ENCODE assay signal across 9 cellular contexts in genomic region chr19:8322638-8322997, GRCh38. TPM values are rescaled to one million over a fixed set of nuclear protein-coding genes. Genes with fewer than 3 reads are reported as not detected.
DNase-seq lines count a peak whose midpoint lies in the region; ATAC-seq and TF ChIP-seq lines count a peak whose summit lies in the region.
"Had no signal": no experiment of that assay in that cellular context is flagged by ENCODE, and none has a peak within 500 bp of the region (broad histone marks: within the 10 kb centered on the region; RNA-seq: fewer than 3 reads in every experiment).

No MANE protein-coding gene starts in this region.

- CTCF ChIA-PET in HEK293 (lab: Yijun Ruan, JAX): interaction anchor here (0.7 kb wide), 2 partner anchors 10 to 31 kb away, joined by 3 to 4 read pairs; no protein-coding TSS in a partner anchor
- CTCF ChIA-PET in activated CD8-positive, alpha-beta T cell treated with anti-CD3 and anti-CD28 coated beads for 36 hours (lab: Charles Lee): interaction anchor here (2.2 kb wide), 1 partner anchor 31 kb away, joined by 14 read pairs; no protein-coding TSS in a partner anchor

- in situ Hi-C loops in KBM-7 (cut with MboI; ENCODE audit: low pct_unique_long_range_greater_than_20kb, low sequenced_read_pairs): no loop called here

- peak overlapping the region; percentile 96 for H3K27ac Mint-ChIP-seq in activated CD8-positive, alpha-beta T cell treated with anti-CD3 and anti-CD28 coated beads for 36 hours

- no peaks in the 10 kb centered on the region for H3K9me2 ChIP-seq in hepatocyte (replicated peaks; ENCODE audit: insufficient read depth)

- H3K9me3 ChIP-seq in HEK293 (ENCODE audit: control insufficient read depth, insufficient read depth, low read depth, low read length) (no peaks in the 10 kb centered on the region), hepatocyte (ENCODE audit: low read depth) (no peaks in the 10 kb centered on the region), smooth muscle cell (replicated peaks; ENCODE audit: low read depth) (no peaks in the 10 kb centered on the region)

- intact Hi-C loops in activated CD8-positive, alpha-beta T cell treated with anti-CD3 and anti-CD28 coated beads for 36 hours (cut with micrococcal nuclease): no loop called here

- peak overlapping the region; percentile 99 for H3K9ac ChIP-seq in smooth muscle cell (ENCODE audit: low read depth)

- H2AFZ ChIP-seq in hepatocyte: no peak overlapping the region
- no peak overlapping the region for H2AFZ ChIP-seq in smooth muscle cell (ENCODE audit: low read depth)

- H3K36me3 Mint-ChIP-seq in activated CD8-positive, alpha-beta T cell treated with anti-CD3 and anti-CD28 coated beads for 36 hours (ENCODE audit: low read depth): peaks cover 37% of the 10 kb centered on the region

- peaks cover 26% of the 10 kb centered on the region for H3K4me1 Mint-ChIP-seq in activated CD8-positive, alpha-beta T cell treated with anti-CD3 and anti-CD28 coated beads for 36 hours (ENCODE audit: low read depth)

- POLR2A ChIA-PET in HEK293 (lab: Yijun Ruan, JAX): interaction anchor here (0.6 to 2.0 kb wide), 4 partner anchors 12 to 236 kb away, joined by 3 to 22 read pairs (median 3); no protein-coding TSS in a partner anchor
- POLR2A ChIA-PET in activated CD8-positive, alpha-beta T cell treated with anti-CD3 and anti-CD28 coated beads for 36 hours (lab: Charles Lee): interaction anchor here (0.8 to 6.6 kb wide), 6 partner anchors 9 to 53 kb away, joined by 3 to 37 read pairs (median 8); partner anchors contain the start of gene KANK3

- H3K4me2 ChIP-seq in hepatocyte (peak overlapping the region; percentile 87), smooth muscle cell (peak overlapping the region; percentile 97)

- H3K4me3 Mint-ChIP-seq in activated CD8-positive, alpha-beta T cell treated with anti-CD3 and anti-CD28 coated beads for 36 hours: peak overlapping the region; percentile 97

- no peak for TF ChIP-seq CTCF in HEK293 (tag by site-specific recombination; IDR thresholded peaks at IDR 0.05)
- TF ChIP-seq CTCF in activated CD8-positive, alpha-beta T cell treated with anti-CD3 and anti-CD28 coated beads for 36 hours (IDR thresholded peaks at IDR 0.05): no peak
- TF ChIP-seq CTCF in hepatocyte (IDR thresholded peaks at IDR 0.05; ENCODE audit: poor library complexity): no peak
- TF ChIP-seq CTCF in smooth muscle cell (IDR thresholded peaks at IDR 0.05; ENCODE audit: borderline replicate concordance, insufficient read depth, poor library complexity, severe bottlenecking): no peak

- no peaks in the 10 kb centered on the region for H3K27me3 Mint-ChIP-seq in activated CD8-positive, alpha-beta T cell treated with anti-CD3 and anti-CD28 coated beads for 36 hours

- H4K20me1 ChIP-seq in hepatocyte (ENCODE audit: insufficient read depth, poor library complexity, severe bottlenecking) (peaks cover 19% of the 10 kb centered on the region), smooth muscle cell (ENCODE audit: low read depth) (peaks cover 24% of the 10 kb centered on the region)

- no peaks in the 10 kb centered on the region for H3F3A ChIP-seq in smooth muscle cell (ENCODE audit: low read depth)

- H3K4me1 ChIP-seq in HEK293 (ENCODE audit: control insufficient read depth, insufficient read depth, low read length) (peaks cover 5% of the 10 kb centered on the region; the same call in 1 of the 2 replicates), hepatocyte (ENCODE audit: insufficient read depth) (peaks cover 15% of the 10 kb centered on the region), smooth muscle cell (ENCODE audit: low read depth) (peaks cover 20% of the 10 kb centered on the region)

- H3K4me3 ChIP-seq in HEK293 (ENCODE audit: low read depth, low read length) (peak overlapping the region; percentile 97), hepatocyte (peak overlapping the region; percentile 92), smooth muscle cell (peak overlapping the region; percentile 93)

- H3K9me3 Mint-ChIP-seq in activated CD8-positive, alpha-beta T cell treated with anti-CD3 and anti-CD28 coated beads for 36 hours: no peaks in the 10 kb centered on the region

- H3K79me2 ChIP-seq in hepatocyte (peaks cover 47% of the 10 kb centered on the region), smooth muscle cell (ENCODE audit: low read depth) (peaks cover 42% of the 10 kb centered on the region)

- no peaks in the 10 kb centered on the region for H3K27me3 ChIP-seq in hepatocyte
- H3K27me3 ChIP-seq in smooth muscle cell (ENCODE audit: low read depth): no peaks in the 10 kb centered on the region

- ATAC-seq in activated CD8-positive, alpha-beta T cell treated with anti-CD3 and anti-CD28 coated beads for 36 hours: no peak

- H3K36me3 ChIP-seq in HEK293 (ENCODE audit: control insufficient read depth in 2 of 2, insufficient read depth in 1 of 2, low read length in 2 of 2) (peaks cover 7 to 32% of the 10 kb centered on the region in 2 experiments), hepatocyte (replicated peaks; ENCODE audit: insufficient read depth, low read depth) (no peaks in the 10 kb centered on the region), smooth muscle cell (ENCODE audit: low read depth) (no peaks in the 10 kb centered on the region)

- no peak for DNase-seq in activated CD8-positive, alpha-beta T cell treated with anti-CD3 and anti-CD28 coated beads for 36 hours
- DNase-seq in hepatocyte (ENCODE audit: low spot score) (no peak), smooth muscle cell (lab: John Stamatoyannopoulos, UW; ENCODE audit: unreplicated experiment) (no peak), SKM-1 (lab: John Stamatoyannopoulos, UW; ENCODE audit: unreplicated experiment) (no peak), KBM-7 (no peak), NCI-H774 (lab: John Stamatoyannopoulos, UW) (no peak), mesenteric fat pad (ENCODE audit: low spot score) (no peak)
- DNase-seq: midbrain had no signal

- H3K27ac ChIP-seq in HEK293 (ENCODE audit: extremely low read depth, low read depth, low read length): no peak overlapping the region; the same call in 1 of the 2 replicates
- H3K27ac ChIP-seq in hepatocyte: no peak overlapping the region
- H3K27ac ChIP-seq in smooth muscle cell (ENCODE audit: low read depth): no peak overlapping the region

- WGBS in hepatocyte (ENCODE audit: low lambda C conversion rate, missing lambda C conversion rate): 82% methylated on average over 7 of the region's 7 CpGs
- 84% methylated on average over 7 of the region's 7 CpGs for WGBS in smooth muscle cell (ENCODE audit: low lambda C conversion rate)

TF ChIP-seq in HEK293, 187 proteins besides CTCF, POLR2A, EP300 and RAD21 (continues in another document):
- TF ChIP-seq ZNF658 (tag by site-specific recombination; IDR thresholded peaks at IDR 0.05) (no peak), ZNF354C (tag by site-specific recombination; IDR thresholded peaks at IDR 0.05; ENCODE audit: borderline replicate concordance, low read depth) (no peak), ZNF311 (tag by site-specific recombination; IDR thresholded peaks at IDR 0.05; ENCODE audit: borderline replicate concordance) (no peak), ZNF548 (tag by site-specific recombination; IDR thresholded peaks at IDR 0.05) (no peak), ZNF660 (tag by site-specific recombination; IDR thresholded peaks at IDR 0.05) (no peak), ZNF843 (tag by site-specific recombination; IDR thresholded peaks at IDR 0.05) (no peak), ZNF76 (tag by site-specific recombination; IDR thresholded peaks at IDR 0.05; ENCODE audit: borderline replicate concordance, low read depth) (no peak)
- TF ChIP-seq, protein P1, sequence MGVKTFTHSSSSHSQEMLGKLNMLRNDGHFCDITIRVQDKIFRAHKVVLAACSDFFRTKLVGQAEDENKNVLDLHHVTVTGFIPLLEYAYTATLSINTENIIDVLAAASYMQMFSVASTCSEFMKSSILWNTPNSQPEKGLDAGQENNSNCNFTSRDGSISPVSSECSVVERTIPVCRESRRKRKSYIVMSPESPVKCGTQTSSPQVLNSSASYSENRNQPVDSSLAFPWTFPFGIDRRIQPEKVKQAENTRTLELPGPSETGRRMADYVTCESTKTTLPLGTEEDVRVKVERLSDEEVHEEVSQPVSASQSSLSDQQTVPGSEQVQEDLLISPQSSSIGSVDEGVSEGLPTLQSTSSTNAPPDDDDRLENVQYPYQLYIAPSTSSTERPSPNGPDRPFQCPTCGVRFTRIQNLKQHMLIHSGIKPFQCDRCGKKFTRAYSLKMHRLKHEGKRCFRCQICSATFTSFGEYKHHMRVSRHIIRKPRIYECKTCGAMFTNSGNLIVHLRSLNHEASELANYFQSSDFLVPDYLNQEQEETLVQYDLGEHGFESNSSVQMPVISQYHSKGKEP (tag by site-specific recombination; IDR thresholded peaks at IDR 0.05): no peak

RNA-seq across cellular contexts. Expression of gene RPS28, which starts 1.3 kb away (rescaled TPM):
- 1,000 to 10,000 TPM; 2,450 to 2,492 TPM for total RNA-seq in activated CD8-positive, alpha-beta T cell treated with anti-CD3 and anti-CD28 coated beads for 36 hours
- 293 and 312 TPM in 2 replicates for total RNA-seq in hepatocyte
- polyA plus RNA-seq in hepatocyte: 683 and 693 TPM in 2 replicates
- 212 and 236 TPM in 2 replicates for total RNA-seq in smooth muscle cell
- 574 and 669 TPM in 2 replicates for polyA plus RNA-seq in smooth muscle cell
- total RNA-seq in mesenteric fat pad: 1,239 TPM

RNA-seq across cellular contexts. Expression of gene NDUFA7, which starts 1.4 kb away (rescaled TPM):
- 10 to 100 TPM; 72.2 to 84.3 TPM for total RNA-seq in activated CD8-positive, alpha-beta T cell treated with anti-CD3 and anti-CD28 coated beads for 36 hours
- total RNA-seq in hepatocyte (34.4 and 44.9 TPM in 2 replicates), smooth muscle cell (17.3 and 19.4 TPM in 2 replicates), mesenteric fat pad (39.9 TPM)
- polyA plus RNA-seq in hepatocyte (115 and 124 TPM in 2 replicates), smooth muscle cell (80.4 and 103 TPM in 2 replicates)

RNA-seq across cellular contexts. Expression of gene CD320, which starts 14.5 kb away (rescaled TPM):
- 10 to 100 TPM; 59.0 to 62.2 TPM for total RNA-seq in activated CD8-positive, alpha-beta T cell treated with anti-CD3 and anti-CD28 coated beads for 36 hours
- 44.5 and 53.8 TPM in 2 replicates for total RNA-seq in hepatocyte
- 77.5 and 91.4 TPM in 2 replicates for polyA plus RNA-seq in hepatocyte
- total RNA-seq in smooth muscle cell: 23.8 and 25.3 TPM in 2 replicates
- 42.7 and 55.4 TPM in 2 replicates for polyA plus RNA-seq in smooth muscle cell
- total RNA-seq in mesenteric fat pad: 55.2 TPM

RNA-seq across cellular contexts. Expression of gene KANK3, which starts 20.4 kb away (rescaled TPM):
- total RNA-seq in activated CD8-positive, alpha-beta T cell treated with anti-CD3 and anti-CD28 coated beads for 36 hours: 1 to 10 TPM; 3.6 TPM
- total RNA-seq in hepatocyte (0.56 and 3.2 TPM in 2 replicates), smooth muscle cell (0.40 and 1.2 TPM in 2 replicates), mesenteric fat pad (28.6 TPM)
- polyA plus RNA-seq in hepatocyte (1.2 TPM in 1 of 2 replicates, not detected in the other), smooth muscle cell (1.3 and 2.4 TPM in 2 replicates)

RNA-seq across cellular contexts. Expression of gene ANGPTL4, which starts 41.3 kb away (rescaled TPM):
- total RNA-seq in activated CD8-positive, alpha-beta T cell treated with anti-CD3 and anti-CD28 coated beads for 36 hours: 10 to 100 TPM; 26.8 to 27.8 TPM
- 12.0 and 14.7 TPM in 2 replicates for total RNA-seq in hepatocyte
- polyA plus RNA-seq in hepatocyte: 23.4 and 26.3 TPM in 2 replicates
- total RNA-seq in smooth muscle cell: 9.4 and 10.2 TPM in 2 replicates
- polyA plus RNA-seq in smooth muscle cell: 18.7 and 23.9 TPM in 2 replicates
- total RNA-seq in mesenteric fat pad: 753 TPM
